8 cellular contexts compared by ENCODE assay signal in genomic region chr9:121286973-121287721, GRCh38. TPM values are rescaled to one million over a fixed set of nuclear protein-coding genes. Genes with fewer than 3 reads are reported as not detected.
DNase-seq lines count a peak whose midpoint lies in the region; ATAC-seq and TF ChIP-seq lines count a peak whose summit lies in the region.

No MANE protein-coding gene starts in this region.

- H3K79me2 ChIP-seq in ACC112 (ENCODE audit: control insufficient read depth, insufficient read depth, low read length, unreplicated experiment), result peaks cover 12% of the 10 kb centered on the region

- ATAC-seq in lower lobe of right lung (peak; percentile 80 to 83), HG03520 (IDR thresholded peaks at IDR 0.05; ENCODE audit: unreplicated experiment) (no peak)

- H3K27me3 ChIP-seq in ACC112 (ENCODE audit: insufficient read depth, low read length) (no peaks in the 10 kb centered on the region), H7 (ENCODE audit: control insufficient read depth, insufficient read depth, low read length) (peaks cover 52% of the 10 kb centered on the region), lower lobe of right lung (ENCODE audit: low read depth) (no peaks in the 10 kb centered on the region), stomach smooth muscle (ENCODE audit: control insufficient read depth in 1 of 2, insufficient read depth in 2 of 2, low read length in 2 of 2) (no peaks in the 10 kb centered on the region)

- H3K36me3 ChIP-seq in ACC112 (ENCODE audit: insufficient read depth, low read length), result peaks cover 4% of the 10 kb centered on the region; the same call in 1 of the 2 replicates
- no peaks in the 10 kb centered on the region for H3K36me3 ChIP-seq in H7 (replicated peaks; ENCODE audit: control insufficient read depth, insufficient read depth, low read length)
- peaks cover 5% of the 10 kb centered on the region for H3K36me3 ChIP-seq in lower lobe of right lung
- H3K36me3 ChIP-seq in stomach smooth muscle (ENCODE audit: control insufficient read depth in 2 of 2, insufficient read depth in 2 of 2, low read length in 2 of 2), result peaks cover 4 to 11% of the 10 kb centered on the region in 2 donors

- H3K27ac ChIP-seq in ACC112 (ENCODE audit: low read depth, low read length) (peak overlapping the region; percentile 98), lower lobe of right lung (peak overlapping the region; percentile 93), stomach smooth muscle (ENCODE audit: low read length) (peak overlapping the region; percentile 100)

- DNase-seq in H7 (peak; percentile 85), RKO (ENCODE audit: low spot score) (peak; percentile 91), ecto neural progenitor cell (ENCODE audit: low spot score) (peak; percentile 67), lower lobe of right lung (peak; percentile 78), SHP77 (lab: John Stamatoyannopoulos, UW) (no peak)

- peak overlapping the region; percentile 95 for H2AFZ ChIP-seq in ACC112 (ENCODE audit: low read length, unreplicated experiment)

- H3K9me3 ChIP-seq in lower lobe of right lung, result no peaks in the 10 kb centered on the region
- no peaks in the 10 kb centered on the region for H3K9me3 ChIP-seq in stomach smooth muscle (ENCODE audit: control insufficient read depth in 2 of 2, low read length in 2 of 2)

- H3K4me3 ChIP-seq in ACC112 (ENCODE audit: low read depth, low read length), result peak overlapping the region; percentile 65
- H3K4me3 ChIP-seq in H7 (ENCODE audit: insufficient read depth, low read depth, low read length), result peak overlapping the region; percentile 14; the same call in 1 of the 2 replicates
- H3K4me3 ChIP-seq in lower lobe of right lung, result peak overlapping the region; percentile 30
- peak overlapping the region; percentile 0 to 60 for H3K4me3 ChIP-seq in stomach smooth muscle (ENCODE audit: low read length in 2 of 2)

- intact Hi-C loops in lower lobe of right lung (cut with DNase I), result no loop called here

- H3K4me1 ChIP-seq in ACC112 (ENCODE audit: control insufficient read depth, insufficient read depth, low read length, unreplicated experiment) (peaks cover 65% of the 10 kb centered on the region), lower lobe of right lung (peaks cover 80% of the 10 kb centered on the region), stomach smooth muscle (ENCODE audit: control insufficient read depth, insufficient read depth, low read length) (peaks cover 91% of the 10 kb centered on the region)

- peak; percentile 34 for TF ChIP-seq CTCF in lower lobe of right lung (IDR thresholded peaks at IDR 0.05)

- peak overlapping the region; percentile 77 to 92 for H3K9ac ChIP-seq in stomach smooth muscle (ENCODE audit: low read length in 2 of 2)

RNA-seq across cellular contexts. Expression of gene GSN, which starts 19.2 kb away (rescaled TPM):
- 73.0 and 78.5 TPM in 2 replicates for total RNA-seq in H7 (2014; rRNA removed; shearing (Covaris generic))
- total RNA-seq in lower lobe of right lung, result 388 TPM

Comparison
In these comparisons a context has a peak if more than half of its experiments do, and no peak if none do; other contexts are left out.
1. H3K4me3 ChIP-seq: peak in every context shown above with its lines; median percentile 65 in ACC112; 30 in lower lobe of right lung; 30 in stomach smooth muscle; 14 in H7.
2. DNase-seq: peak in H7 (single experiment), RKO (single experiment), ecto neural progenitor cell (single experiment) and lower lobe of right lung (single experiment); none in SHP77 (0 of 2).
3. Peak in every context shown above with its lines, with median percentiles within 50 percentile points of each other: H3K27ac ChIP-seq.